ENCODE assay signal across 1 cellular context in the genomic region with DNA sequence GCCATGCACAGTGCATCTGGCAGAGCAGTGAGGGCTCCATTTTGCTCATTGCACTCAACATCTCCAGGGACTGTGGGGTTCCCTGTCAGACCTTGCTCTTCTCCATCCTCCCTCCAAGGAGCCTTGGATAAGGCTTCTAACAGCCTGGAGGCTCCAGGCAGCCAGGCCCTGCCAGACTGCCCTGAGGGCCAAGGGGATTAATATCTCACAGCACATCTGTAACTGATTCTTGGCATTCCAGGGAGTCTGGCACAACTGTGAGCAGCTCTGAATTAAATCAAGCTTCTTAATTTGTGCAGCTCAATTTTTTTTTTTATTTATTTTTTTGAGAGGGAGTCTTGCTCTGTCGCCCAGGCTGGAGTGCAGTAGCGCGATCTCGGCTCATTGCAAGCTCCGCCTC.
TF ChIP-seq lines count a peak whose summit lies in the region.

No MANE protein-coding gene starts in this region.

TF ChIP-seq in H1, 55 proteins besides CTCF, POLR2A, EP300 and RAD21 (continued from another document):
- no peak for TF ChIP-seq JUN (IDR thresholded peaks at IDR 0.05; ENCODE audit: low read depth, low read length)
- TF ChIP-seq, protein P1, sequence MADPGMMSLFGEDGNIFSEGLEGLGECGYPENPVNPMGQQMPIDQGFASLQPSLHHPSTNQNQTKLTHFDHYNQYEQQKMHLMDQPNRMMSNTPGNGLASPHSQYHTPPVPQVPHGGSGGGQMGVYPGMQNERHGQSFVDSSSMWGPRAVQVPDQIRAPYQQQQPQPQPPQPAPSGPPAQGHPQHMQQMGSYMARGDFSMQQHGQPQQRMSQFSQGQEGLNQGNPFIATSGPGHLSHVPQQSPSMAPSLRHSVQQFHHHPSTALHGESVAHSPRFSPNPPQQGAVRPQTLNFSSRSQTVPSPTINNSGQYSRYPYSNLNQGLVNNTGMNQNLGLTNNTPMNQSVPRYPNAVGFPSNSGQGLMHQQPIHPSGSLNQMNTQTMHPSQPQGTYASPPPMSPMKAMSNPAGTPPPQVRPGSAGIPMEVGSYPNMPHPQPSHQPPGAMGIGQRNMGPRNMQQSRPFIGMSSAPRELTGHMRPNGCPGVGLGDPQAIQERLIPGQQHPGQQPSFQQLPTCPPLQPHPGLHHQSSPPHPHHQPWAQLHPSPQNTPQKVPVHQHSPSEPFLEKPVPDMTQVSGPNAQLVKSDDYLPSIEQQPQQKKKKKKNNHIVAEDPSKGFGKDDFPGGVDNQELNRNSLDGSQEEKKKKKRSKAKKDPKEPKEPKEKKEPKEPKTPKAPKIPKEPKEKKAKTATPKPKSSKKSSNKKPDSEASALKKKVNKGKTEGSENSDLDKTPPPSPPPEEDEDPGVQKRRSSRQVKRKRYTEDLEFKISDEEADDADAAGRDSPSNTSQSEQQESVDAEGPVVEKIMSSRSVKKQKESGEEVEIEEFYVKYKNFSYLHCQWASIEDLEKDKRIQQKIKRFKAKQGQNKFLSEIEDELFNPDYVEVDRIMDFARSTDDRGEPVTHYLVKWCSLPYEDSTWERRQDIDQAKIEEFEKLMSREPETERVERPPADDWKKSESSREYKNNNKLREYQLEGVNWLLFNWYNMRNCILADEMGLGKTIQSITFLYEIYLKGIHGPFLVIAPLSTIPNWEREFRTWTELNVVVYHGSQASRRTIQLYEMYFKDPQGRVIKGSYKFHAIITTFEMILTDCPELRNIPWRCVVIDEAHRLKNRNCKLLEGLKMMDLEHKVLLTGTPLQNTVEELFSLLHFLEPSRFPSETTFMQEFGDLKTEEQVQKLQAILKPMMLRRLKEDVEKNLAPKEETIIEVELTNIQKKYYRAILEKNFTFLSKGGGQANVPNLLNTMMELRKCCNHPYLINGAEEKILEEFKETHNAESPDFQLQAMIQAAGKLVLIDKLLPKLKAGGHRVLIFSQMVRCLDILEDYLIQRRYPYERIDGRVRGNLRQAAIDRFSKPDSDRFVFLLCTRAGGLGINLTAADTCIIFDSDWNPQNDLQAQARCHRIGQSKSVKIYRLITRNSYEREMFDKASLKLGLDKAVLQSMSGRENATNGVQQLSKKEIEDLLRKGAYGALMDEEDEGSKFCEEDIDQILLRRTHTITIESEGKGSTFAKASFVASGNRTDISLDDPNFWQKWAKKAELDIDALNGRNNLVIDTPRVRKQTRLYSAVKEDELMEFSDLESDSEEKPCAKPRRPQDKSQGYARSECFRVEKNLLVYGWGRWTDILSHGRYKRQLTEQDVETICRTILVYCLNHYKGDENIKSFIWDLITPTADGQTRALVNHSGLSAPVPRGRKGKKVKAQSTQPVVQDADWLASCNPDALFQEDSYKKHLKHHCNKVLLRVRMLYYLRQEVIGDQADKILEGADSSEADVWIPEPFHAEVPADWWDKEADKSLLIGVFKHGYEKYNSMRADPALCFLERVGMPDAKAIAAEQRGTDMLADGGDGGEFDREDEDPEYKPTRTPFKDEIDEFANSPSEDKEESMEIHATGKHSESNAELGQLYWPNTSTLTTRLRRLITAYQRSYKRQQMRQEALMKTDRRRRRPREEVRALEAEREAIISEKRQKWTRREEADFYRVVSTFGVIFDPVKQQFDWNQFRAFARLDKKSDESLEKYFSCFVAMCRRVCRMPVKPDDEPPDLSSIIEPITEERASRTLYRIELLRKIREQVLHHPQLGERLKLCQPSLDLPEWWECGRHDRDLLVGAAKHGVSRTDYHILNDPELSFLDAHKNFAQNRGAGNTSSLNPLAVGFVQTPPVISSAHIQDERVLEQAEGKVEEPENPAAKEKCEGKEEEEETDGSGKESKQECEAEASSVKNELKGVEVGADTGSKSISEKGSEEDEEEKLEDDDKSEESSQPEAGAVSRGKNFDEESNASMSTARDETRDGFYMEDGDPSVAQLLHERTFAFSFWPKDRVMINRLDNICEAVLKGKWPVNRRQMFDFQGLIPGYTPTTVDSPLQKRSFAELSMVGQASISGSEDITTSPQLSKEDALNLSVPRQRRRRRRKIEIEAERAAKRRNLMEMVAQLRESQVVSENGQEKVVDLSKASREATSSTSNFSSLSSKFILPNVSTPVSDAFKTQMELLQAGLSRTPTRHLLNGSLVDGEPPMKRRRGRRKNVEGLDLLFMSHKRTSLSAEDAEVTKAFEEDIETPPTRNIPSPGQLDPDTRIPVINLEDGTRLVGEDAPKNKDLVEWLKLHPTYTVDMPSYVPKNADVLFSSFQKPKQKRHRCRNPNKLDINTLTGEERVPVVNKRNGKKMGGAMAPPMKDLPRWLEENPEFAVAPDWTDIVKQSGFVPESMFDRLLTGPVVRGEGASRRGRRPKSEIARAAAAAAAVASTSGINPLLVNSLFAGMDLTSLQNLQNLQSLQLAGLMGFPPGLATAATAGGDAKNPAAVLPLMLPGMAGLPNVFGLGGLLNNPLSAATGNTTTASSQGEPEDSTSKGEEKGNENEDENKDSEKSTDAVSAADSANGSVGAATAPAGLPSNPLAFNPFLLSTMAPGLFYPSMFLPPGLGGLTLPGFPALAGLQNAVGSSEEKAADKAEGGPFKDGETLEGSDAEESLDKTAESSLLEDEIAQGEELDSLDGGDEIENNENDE (IDR thresholded peaks at IDR 0.05; ENCODE audit: insufficient replicate concordance, low read length) = no peak
